In genomic region chrX:79336869-79337815, GRCh38 we compare ENCODE assay signal across 15 cellular contexts. TPM values are rescaled to one million over a fixed set of nuclear protein-coding genes. Genes with fewer than 3 reads are reported as not detected.
DNase-seq lines count a peak whose midpoint lies in the region; ATAC-seq, FAIRE-seq and TF ChIP-seq lines count a peak whose summit lies in the region.
"Had no signal": no experiment of that assay in that cellular context is flagged by ENCODE, and none has a peak within 500 bp of the region (broad histone marks: within the 10 kb centered on the region; RNA-seq: fewer than 3 reads in every experiment).

No MANE protein-coding gene starts in this region.

- H3K27me3 ChIP-seq in OCI-LY3 (ENCODE audit: low read depth, low read length) (no peaks in the 10 kb centered on the region), bronchial epithelial cell (ENCODE audit: control insufficient read depth, insufficient read depth, low read length) (no peaks in the 10 kb centered on the region), thymus (ENCODE audit: control insufficient read depth, insufficient read depth) (no peaks in the 10 kb centered on the region)
- H3K27me3 ChIP-seq: tibial nerve had no signal

- peak overlapping the region; percentile 84 for H3K4me3 Mint-ChIP-seq in activated naive CD4-positive, alpha-beta T cell treated with anti-CD3 and anti-CD28 coated beads, Interleukin-2, amount 50 U/mL, for 24 hours
- H3K4me3 Mint-ChIP-seq: endodermal cell had no signal

- no peaks in the 10 kb centered on the region for H4K20me1 ChIP-seq in OCI-LY3 (ENCODE audit: insufficient read depth, low read length)

- no peaks in the 10 kb centered on the region for H3K79me2 ChIP-seq in OCI-LY3 (ENCODE audit: low read length)

- H3K4me2 ChIP-seq in OCI-LY3 (ENCODE audit: low read length) = peak overlapping the region; percentile 40

- peaks cover 3% of the 10 kb centered on the region for H3K36me3 Mint-ChIP-seq in activated naive CD4-positive, alpha-beta T cell treated with anti-CD3 and anti-CD28 coated beads, Interleukin-2, amount 50 U/mL, for 24 hours

- ATAC-seq in HG03457 (IDR thresholded peaks at IDR 0.05; ENCODE audit: unreplicated experiment) = no peak
- ATAC-seq in HG03378 (IDR thresholded peaks at IDR 0.05; ENCODE audit: unreplicated experiment) = no peak

- H3K9me3 Mint-ChIP-seq in activated naive CD4-positive, alpha-beta T cell treated with anti-CD3 and anti-CD28 coated beads, Interleukin-2, amount 50 U/mL, for 24 hours = no peaks in the 10 kb centered on the region

- peak; percentile 28 for FAIRE-seq in bronchial epithelial cell (lab: Jason Lieb, UNC)
- FAIRE-seq: RCC 7860 had no signal

- 71% methylated on average over 5 of the region's 5 CpGs for WGBS in thymus

- H3K27ac ChIP-seq in OCI-LY3 (ENCODE audit: low read length) (no peak overlapping the region), thymus (ENCODE audit: low read depth) (peak overlapping the region; percentile 40)
- H3K27ac ChIP-seq: tibial nerve had no signal

- TF ChIP-seq CTCF in OCI-LY3 (IDR thresholded peaks at IDR 0.05; ENCODE audit: low read depth, low read length) (no peak), bronchial epithelial cell (IDR thresholded peaks at IDR 0.05; ENCODE audit: insufficient read depth, low read length, severe bottlenecking) (no peak)

- H3K27ac Mint-ChIP-seq in activated naive CD4-positive, alpha-beta T cell treated with anti-CD3 and anti-CD28 coated beads, Interleukin-2, amount 50 U/mL, for 24 hours = peak overlapping the region; percentile 83
- H3K27ac Mint-ChIP-seq: endodermal cell had no signal

- H3K9ac ChIP-seq in OCI-LY3 (ENCODE audit: low read length) = no peak overlapping the region

- DNase-seq in activated naive CD4-positive, alpha-beta T cell treated with anti-CD3 and anti-CD28 coated beads, Interleukin-2, amount 50 U/mL, for 16 hours = no peak
- DNase-seq in bronchial epithelial cell (ENCODE audit: low read depth) (no peak), NCI-H345 (lab: John Stamatoyannopoulos, UW) (no peak)
- DNase-seq: activated gamma-delta T cell, endodermal cell, NCI-H2081, NCI-H69, SW 1271 had no signal

- peaks cover 34% of the 10 kb centered on the region for H3K4me1 Mint-ChIP-seq in activated naive CD4-positive, alpha-beta T cell treated with anti-CD3 and anti-CD28 coated beads, Interleukin-2, amount 50 U/mL, for 24 hours
- H3K4me1 Mint-ChIP-seq: endodermal cell had no signal

- H2AFZ ChIP-seq in OCI-LY3 (ENCODE audit: low read depth, low read length) = no peak overlapping the region

- H3K27me3 Mint-ChIP-seq in activated naive CD4-positive, alpha-beta T cell treated with anti-CD3 and anti-CD28 coated beads, Interleukin-2, amount 50 U/mL, for 24 hours = no peaks in the 10 kb centered on the region

- H3K9me3 ChIP-seq in OCI-LY3 (ENCODE audit: insufficient read depth, low read length) (no peaks in the 10 kb centered on the region), thymus (ENCODE audit: control insufficient read depth) (no peaks in the 10 kb centered on the region)
- H3K9me3 ChIP-seq: tibial nerve had no signal

- H3K36me3 ChIP-seq in OCI-LY3 (replicated peaks; ENCODE audit: low read depth, low read length) = no peaks in the 10 kb centered on the region
- H3K36me3 ChIP-seq in bronchial epithelial cell (ENCODE audit: control insufficient read depth, insufficient read depth, low read length) = no peaks in the 10 kb centered on the region
- no peaks in the 10 kb centered on the region for H3K36me3 ChIP-seq in thymus (ENCODE audit: control insufficient read depth, insufficient read depth)
- H3K36me3 ChIP-seq: tibial nerve had no signal

- H3K4me1 ChIP-seq in OCI-LY3 (ENCODE audit: low read length) = no peaks in the 10 kb centered on the region; the same call in 1 of the 2 replicates
- H3K4me1 ChIP-seq in thymus (ENCODE audit: control insufficient read depth, insufficient read depth, low read length) = no peaks in the 10 kb centered on the region
- H3K4me1 ChIP-seq: tibial nerve had no signal

- H3K4me3 ChIP-seq in OCI-LY3 (ENCODE audit: low read length) (no peak overlapping the region), bronchial epithelial cell (ENCODE audit: low read depth, low read length) (no peak overlapping the region), thymus (ENCODE audit: low read length) (peak overlapping the region; percentile 10)
- H3K4me3 ChIP-seq: tibial nerve had no signal

RNA-seq across cellular contexts. Expression of gene ITM2A, which starts 30.0 kb away (rescaled TPM):
- total RNA-seq in bronchial epithelial cell = 1.8 and 4.9 TPM in 2 replicates
- 202 TPM for polyA plus RNA-seq in thymus
